ENCODE assay signal across 25 cellular contexts in genomic region chr3:9691636-9692035, GRCh38. TPM values are rescaled to one million over a fixed set of nuclear protein-coding genes. Genes with fewer than 3 reads are reported as not detected.
DNase-seq lines count a peak whose midpoint lies in the region; ATAC-seq and TF ChIP-seq lines count a peak whose summit lies in the region.
"Had no signal": no experiment of that assay in that cellular context is flagged by ENCODE, and none has a peak within 500 bp of the region (broad histone marks: within the 10 kb centered on the region; RNA-seq: fewer than 3 reads in every experiment).

No MANE protein-coding gene starts in this region.

- H3K79me1 ChIP-seq in neuronal stem cell (ENCODE audit: low read depth, low read length): no peaks in the 10 kb centered on the region

- H3K9ac ChIP-seq in neuronal stem cell (ENCODE audit: low read depth, low read length, poor library complexity): peak overlapping the region; percentile 67

- H3K4me2 ChIP-seq in neuronal stem cell (ENCODE audit: insufficient read depth, low read length, poor library complexity, severe bottlenecking): no peak overlapping the region
- H3K4me2 ChIP-seq: A549, PC-9 had no signal

- TF ChIP-seq POLR2A in lower leg skin (IDR thresholded peaks at IDR 0.05): no peak

- H3K18ac ChIP-seq in neuronal stem cell (ENCODE audit: low read length): no peak overlapping the region

- no peaks in the 10 kb centered on the region for H3K9me3 ChIP-seq in neuronal stem cell (replicated peaks in 1 of 2; ENCODE audit: control insufficient read depth in 2 of 2, insufficient read depth in 1 of 2, low read depth in 1 of 2, low read length in 2 of 2)
- H3K9me3 ChIP-seq: A549 had no signal

- no peak for DNase-seq in natural killer cell
- DNase-seq in natural killer cell treated with Interleukin-12 subunit alpha and Interleukin-12 subunit beta and Interleukin-15 and Interleukin-18, amount 100 ng/mL, for 72 hours (ENCODE audit: low spot score): no peak
- DNase-seq in neuronal stem cell (ENCODE audit: low spot score): no peak
- no peak for DNase-seq in superior temporal gyrus (ENCODE audit: extremely low spot score)
- DNase-seq in lower leg skin (ENCODE audit: low spot score in 2 of 2): no peak
- no peak for DNase-seq in T-helper 2 cell treated with Interferon-gamma antibody and Interleukin-4, amounts not matched to agents 5 μg/mL and 100 μg/mL, for 36 hours (ENCODE audit: low spot score)
- DNase-seq: CD4-positive, alpha-beta T cell; COR-L47; DND-41; KG1; NCI-H1092 treated with DMSO at 0.1 percent for 48 hours; NCI-H1436 treated with DMSO at 0.1 percent for 48 hours; NCI-H1930; NCI-H510A treated with DMSO at 0.1 percent for 48 hours; NCI-H748 treated with DMSO at 0.1 percent for 48 hours; PC-9; RPMI8226; SHP77 treated with DMSO at 0.1 percent for 48 hours had no signal

- no peak overlapping the region for H2BK15ac ChIP-seq in neuronal stem cell (ENCODE audit: low read length)

- H4K91ac ChIP-seq in neuronal stem cell (ENCODE audit: low read depth, low read length, poor library complexity): no peak overlapping the region

- peaks cover 42 to 88% of the 10 kb centered on the region in 2 donors for H3K36me3 ChIP-seq in neuronal stem cell (replicated peaks in 1 of 2; ENCODE audit: control insufficient read depth in 2 of 2, insufficient read depth in 2 of 2, low read length in 2 of 2)

- H2BK12ac ChIP-seq in neuronal stem cell (ENCODE audit: low read length): no peak overlapping the region

- H3K4me3 ChIP-seq in neuronal stem cell (ENCODE audit: low read length in 2 of 2) (no peak overlapping the region), lower leg skin (ENCODE audit: low read depth, poor library complexity, severe bottlenecking) (no peak overlapping the region)
- H3K4me3 ChIP-seq: A549, GM12878, PC-9 had no signal

- no peak overlapping the region for H4K8ac ChIP-seq in neuronal stem cell (ENCODE audit: low read depth, low read length)

- H3K4me1 Mint-ChIP-seq in natural killer cell: peaks cover 5% of the 10 kb centered on the region in 2 donors
- peaks cover 0 to 6% of the 10 kb centered on the region in 2 donors for H3K4me1 Mint-ChIP-seq in natural killer cell treated with Interleukin-12 subunit alpha and Interleukin-12 subunit beta and Interleukin-15 and Interleukin-18, amount 100 ng/mL, for 72 hours (ENCODE audit: low read depth in 2 of 2)
- H3K4me1 Mint-ChIP-seq in activated T-helper 17 cell treated with anti-CD3 and anti-CD28 coated beads, Interleukin-2, amount 50 U/mL, for 72 hours: no peaks in the 10 kb centered on the region
- H3K4me1 Mint-ChIP-seq in T-helper 2 cell treated with Interferon-gamma antibody and Interleukin-4, amounts not matched to agents 5 μg/mL and 100 μg/mL, for 36 hours (ENCODE audit: low read depth): no peaks in the 10 kb centered on the region

- H3K9me3 Mint-ChIP-seq in natural killer cell: no peaks in the 10 kb centered on the region
- H3K9me3 Mint-ChIP-seq in natural killer cell treated with Interleukin-12 subunit alpha and Interleukin-12 subunit beta and Interleukin-15 and Interleukin-18, amount 100 ng/mL, for 72 hours: no peaks in the 10 kb centered on the region
- no peaks in the 10 kb centered on the region for H3K9me3 Mint-ChIP-seq in activated T-helper 17 cell treated with anti-CD3 and anti-CD28 coated beads, Interleukin-2, amount 50 U/mL, for 72 hours
- H3K9me3 Mint-ChIP-seq in T-helper 2 cell treated with Interferon-gamma antibody and Interleukin-4, amounts not matched to agents 5 μg/mL and 100 μg/mL, for 36 hours: no peaks in the 10 kb centered on the region
- H3K9me3 Mint-ChIP-seq: CD4-positive, alpha-beta T cell had no signal

- H2BK5ac ChIP-seq in neuronal stem cell (ENCODE audit: low read length): no peak overlapping the region

- TF ChIP-seq CTCF in natural killer cell (IDR thresholded peaks at IDR 0.05): no peak
- TF ChIP-seq CTCF in lower leg skin (IDR thresholded peaks at IDR 0.05): no peak

- no peak overlapping the region for H3K14ac ChIP-seq in neuronal stem cell (ENCODE audit: low read length)

- no CpG with 5 or more reads among the region's 2 CpGs for WGBS in neuronal stem cell (ENCODE audit: extremely low coverage in 2 of 2, insufficient read length in 2 of 2, insufficient replicate concordance in 1 of 2), 2 donors
- WGBS in lower leg skin, 2 donors: 96 to 97% methylated on average over 2 of the region's 2 CpGs

- H3K23ac ChIP-seq in neuronal stem cell (ENCODE audit: low read depth, low read length, poor library complexity): peak overlapping the region; percentile 67

- H2BK120ac ChIP-seq in neuronal stem cell (ENCODE audit: low read depth, low read length): no peak overlapping the region

- no peak overlapping the region for H3K4ac ChIP-seq in neuronal stem cell (ENCODE audit: low read length)

- peaks cover 8% of the 10 kb centered on the region for H3K36me3 Mint-ChIP-seq in natural killer cell
- H3K36me3 Mint-ChIP-seq in natural killer cell treated with Interleukin-12 subunit alpha and Interleukin-12 subunit beta and Interleukin-15 and Interleukin-18, amount 100 ng/mL, for 72 hours: no peaks in the 10 kb centered on the region
- H3K36me3 Mint-ChIP-seq in activated T-helper 17 cell treated with anti-CD3 and anti-CD28 coated beads, Interleukin-2, amount 50 U/mL, for 72 hours (ENCODE audit: low read depth): peaks cover 98% of the 10 kb centered on the region
- peaks cover 26% of the 10 kb centered on the region for H3K36me3 Mint-ChIP-seq in T-helper 2 cell treated with Interferon-gamma antibody and Interleukin-4, amounts not matched to agents 5 μg/mL and 100 μg/mL, for 36 hours (ENCODE audit: low read depth)

- intact Hi-C loops in natural killer cell (cut with micrococcal nuclease) (no loop called here), lower leg skin (cut with DNase I; ENCODE audit: low total_unique reads) (no loop called here)

- peaks cover 0 to 2% (median 0%) of the 10 kb centered on the region in 3 experiments for H3K27me3 ChIP-seq in neuronal stem cell (ENCODE audit: control insufficient read depth in 3 of 3, insufficient read depth in 3 of 3, low read depth in 1 of 3, low read length in 3 of 3)

- no peak overlapping the region for H2AK5ac ChIP-seq in neuronal stem cell (ENCODE audit: low read depth, low read length)

- H3K27me3 Mint-ChIP-seq in natural killer cell (ENCODE audit: low read depth in 2 of 2): no peaks in the 10 kb centered on the region
- no peaks in the 10 kb centered on the region for H3K27me3 Mint-ChIP-seq in natural killer cell treated with Interleukin-12 subunit alpha and Interleukin-12 subunit beta and Interleukin-15 and Interleukin-18, amount 100 ng/mL, for 72 hours
- no peaks in the 10 kb centered on the region for H3K27me3 Mint-ChIP-seq in activated T-helper 17 cell treated with anti-CD3 and anti-CD28 coated beads, Interleukin-2, amount 50 U/mL, for 72 hours
- no peaks in the 10 kb centered on the region for H3K27me3 Mint-ChIP-seq in T-helper 2 cell treated with Interferon-gamma antibody and Interleukin-4, amounts not matched to agents 5 μg/mL and 100 μg/mL, for 36 hours (ENCODE audit: low read depth)
- H3K27me3 Mint-ChIP-seq: B cell; CD4-positive, alpha-beta T cell had no signal

- H3K4me1 ChIP-seq in neuronal stem cell (ENCODE audit: control insufficient read depth in 2 of 2, insufficient read depth in 1 of 2, low read depth in 1 of 2, low read length in 2 of 2): peaks cover 0 to 9% of the 10 kb centered on the region in 2 donors
- H3K4me1 ChIP-seq: A549 had no signal

- no peak overlapping the region for H3K27ac ChIP-seq in neuronal stem cell (replicated peaks; ENCODE audit: low read length)
- H3K27ac ChIP-seq: A549, HL-60, PC-9 had no signal

- H3K4me3 Mint-ChIP-seq in natural killer cell: no peak overlapping the region
- H3K4me3 Mint-ChIP-seq in natural killer cell treated with Interleukin-12 subunit alpha and Interleukin-12 subunit beta and Interleukin-15 and Interleukin-18, amount 100 ng/mL, for 72 hours: no peak overlapping the region
- H3K4me3 Mint-ChIP-seq in activated T-helper 17 cell treated with anti-CD3 and anti-CD28 coated beads, Interleukin-2, amount 50 U/mL, for 72 hours: no peak overlapping the region
- no peak overlapping the region for H3K4me3 Mint-ChIP-seq in T-helper 2 cell treated with Interferon-gamma antibody and Interleukin-4, amounts not matched to agents 5 μg/mL and 100 μg/mL, for 36 hours
- H3K4me3 Mint-ChIP-seq: B cell; CD4-positive, alpha-beta T cell had no signal

- peak overlapping the region; percentile 44 to 60 for H3K27ac Mint-ChIP-seq in natural killer cell
- no peak overlapping the region for H3K27ac Mint-ChIP-seq in natural killer cell treated with Interleukin-12 subunit alpha and Interleukin-12 subunit beta and Interleukin-15 and Interleukin-18, amount 100 ng/mL, for 72 hours
- H3K27ac Mint-ChIP-seq in activated T-helper 17 cell treated with anti-CD3 and anti-CD28 coated beads, Interleukin-2, amount 50 U/mL, for 72 hours: peak overlapping the region; percentile 62
- no peak overlapping the region for H3K27ac Mint-ChIP-seq in T-helper 2 cell treated with Interferon-gamma antibody and Interleukin-4, amounts not matched to agents 5 μg/mL and 100 μg/mL, for 36 hours
- H3K27ac Mint-ChIP-seq: B cell; CD4-positive, alpha-beta T cell had no signal

- no peak overlapping the region for H2AFZ ChIP-seq in neuronal stem cell (ENCODE audit: low read length)
- H2AFZ ChIP-seq: PC-9 had no signal

- ATAC-seq in natural killer cell (no peak), HG02588 (IDR thresholded peaks at IDR 0.05; ENCODE audit: unreplicated experiment) (no peak)
- ATAC-seq in natural killer cell treated with Interleukin-12 subunit alpha and Interleukin-12 subunit beta and Interleukin-15 and Interleukin-18, amount 100 ng/mL, for 72 hours: no peak
- no peak for ATAC-seq in activated T-helper 17 cell treated with anti-CD3 and anti-CD28 coated beads, Interleukin-2, amount 50 U/mL, for 72 hours (replicated peaks)
- ATAC-seq: A549, HepG2 had no signal

RNA-seq across cellular contexts. Expression of gene CPNE9, which starts 12.0 kb away (rescaled TPM):
- under 1 TPM in 2 of 3 donors, not detected in 1; 0.43 to 0.49 TPM for total RNA-seq in natural killer cell
- total RNA-seq in natural killer cell treated with Interleukin-12 subunit alpha and Interleukin-12 subunit beta and Interleukin-15 and Interleukin-18, amount 100 ng/mL, for 72 hours: under 1 TPM in 1 of 2 donors, not detected in 1; 0.29 TPM
- total RNA-seq in activated T-helper 17 cell treated with anti-CD3 and anti-CD28 coated beads, Interleukin-2, amount 50 U/mL, for 72 hours: under 1 TPM; 0.32 to 0.54 TPM
- polyA plus RNA-seq in neuronal stem cell (2013, experiment 1 of 2): 0.21 TPM
- polyA plus RNA-seq in neuronal stem cell (2013, experiment 2 of 2): 0.12 TPM
- total RNA-seq in lower leg skin: 1 to 10 TPM in 2 of 4 donors, under 1 TPM in 2; 0.54 to 1.6 (median 1.1) TPM
- total RNA-seq: GM12878, HepG2, PC-9 had no signal

RNA-seq across cellular contexts. Expression of gene BRPF1, which starts 39.9 kb away (rescaled TPM):
- 10 to 100 TPM; 45.1 to 72.1 (median 66.5) TPM for total RNA-seq in natural killer cell
- total RNA-seq in natural killer cell treated with Interleukin-12 subunit alpha and Interleukin-12 subunit beta and Interleukin-15 and Interleukin-18, amount 100 ng/mL, for 72 hours: 10 to 100 TPM; 51.9 to 62.3 TPM
- total RNA-seq in activated T-helper 17 cell treated with anti-CD3 and anti-CD28 coated beads, Interleukin-2, amount 50 U/mL, for 72 hours: 10 to 100 TPM; 22.7 to 31.0 TPM
- 8.1 TPM for polyA plus RNA-seq in neuronal stem cell (2013, experiment 1 of 2)
- 8.2 TPM for polyA plus RNA-seq in neuronal stem cell (2013, experiment 2 of 2)
- 10 to 100 TPM; 20.1 to 27.2 (median 22.5) TPM for total RNA-seq in lower leg skin

RNA-seq across cellular contexts. Expression of gene MTMR14, which starts 42.3 kb away (rescaled TPM):
- total RNA-seq in natural killer cell (100 to 1,000 TPM in 2 of 3 donors, 10 to 100 TPM in 1; 99.4 to 127 (median 100) TPM), lower leg skin (10 to 100 TPM; 27.5 to 39.4 (median 34.6) TPM)
- total RNA-seq in natural killer cell treated with Interleukin-12 subunit alpha and Interleukin-12 subunit beta and Interleukin-15 and Interleukin-18, amount 100 ng/mL, for 72 hours: 10 to 100 TPM; 57.3 to 62.4 TPM
- total RNA-seq in activated T-helper 17 cell treated with anti-CD3 and anti-CD28 coated beads, Interleukin-2, amount 50 U/mL, for 72 hours: 10 to 100 TPM; 49.7 to 54.8 TPM
- 17.9 TPM for polyA plus RNA-seq in neuronal stem cell (2013, experiment 1 of 2)
- 17.5 TPM for polyA plus RNA-seq in neuronal stem cell (2013, experiment 2 of 2)

RNA-seq across cellular contexts. Expression of gene OGG1, which starts 58.1 kb away (rescaled TPM):
- 10 to 100 TPM; 33.4 to 52.1 (median 34.7) TPM for total RNA-seq in natural killer cell
- total RNA-seq in natural killer cell treated with Interleukin-12 subunit alpha and Interleukin-12 subunit beta and Interleukin-15 and Interleukin-18, amount 100 ng/mL, for 72 hours: 10 to 100 TPM; 35.9 to 42.5 TPM
- total RNA-seq in activated T-helper 17 cell treated with anti-CD3 and anti-CD28 coated beads, Interleukin-2, amount 50 U/mL, for 72 hours: 10 to 100 TPM; 37.4 to 52.3 TPM
- 24.0 TPM for polyA plus RNA-seq in neuronal stem cell (2013, experiment 1 of 2)
- 27.1 TPM for polyA plus RNA-seq in neuronal stem cell (2013, experiment 2 of 2)
- total RNA-seq in lower leg skin: 10 to 100 TPM in 3 of 4 donors, 1 to 10 TPM in 1; 7.9 to 27.2 (median 17.4) TPM

Comparison
In these comparisons a context has a peak if more than half of its experiments do, and no peak if none do; other contexts are left out.
1. H3K27ac Mint-ChIP-seq: peak in natural killer cell (2 of 2) and activated T-helper 17 cell treated with anti-CD3 and anti-CD28 coated beads, Interleukin-2, amount 50 U/mL, for 72 hours (single experiment); none in natural killer cell treated with Interleukin-12 subunit alpha and Interleukin-12 subunit beta and Interleukin-15 and Interleukin-18, amount 100 ng/mL, for 72 hours (0 of 2) and T-helper 2 cell treated with Interferon-gamma antibody and Interleukin-4, amounts not matched to agents 5 μg/mL and 100 μg/mL, for 36 hours (single experiment).